In genomic region chr1:233884461-233885151, GRCh38 we compare ENCODE assay signal across 20 cellular contexts. TPM values are rescaled to one million over a fixed set of nuclear protein-coding genes. Genes with fewer than 3 reads are reported as not detected.
"Had no signal": no experiment of that assay in that cellular context is flagged by ENCODE, and none has a peak within 500 bp of the region (broad histone marks: within the 10 kb centered on the region; RNA-seq: fewer than 3 reads in every experiment).

No MANE protein-coding gene starts in this region.

- H3K9me3 ChIP-seq: gastroesophageal sphincter, pancreas, psoas muscle, upper lobe of left lung had no signal

- H3K36me3 Mint-ChIP-seq: activated naive CD4-positive, alpha-beta T cell treated with anti-CD3 and anti-CD28 coated beads, Interleukin-2, amount 50 U/mL, for 24 hours had no signal

- H3K27me3 ChIP-seq: gastroesophageal sphincter, right atrium auricular region, upper lobe of left lung had no signal

- H3K27ac ChIP-seq: esophagus muscularis mucosa, gastroesophageal sphincter, heart left ventricle, pancreas, psoas muscle, right atrium auricular region, upper lobe of left lung had no signal

- H3K4me3 Mint-ChIP-seq: activated naive CD4-positive, alpha-beta T cell treated with anti-CD3 and anti-CD28 coated beads, Interleukin-2, amount 50 U/mL, for 24 hours; nephron progenitor cell had no signal

- H3K36me3 ChIP-seq: esophagus muscularis mucosa, gastroesophageal sphincter, heart left ventricle, pancreas, right atrium auricular region, upper lobe of left lung had no signal

- DNase-seq: activated gamma-delta T cell treated with Interleukin-2 at 50 U/mL for 16 hours; activated T-cell treated with anti-CD3 and anti-CD28 coated beads, Interleukin-2, amount 50 U/mL, for 1 hour; anterior cingulate cortex; central memory CD4-positive, alpha-beta T cell; heart left ventricle; nephron progenitor cell; pancreas; psoas muscle; stimulated activated CD4-positive, alpha-beta T cell treated with anti-CD3 and anti-CD28 coated beads, Interleukin-12 subunit alpha, Interleukin-12 subunit beta, amount 100 ng/mL, for 4 hours; stimulated activated CD4-positive, alpha-beta T cell treated with anti-CD3 and anti-CD28 coated beads, Interleukin-4, amount 100 ng/mL, for 4 hours; stimulated activated naive CD8-positive, alpha-beta T cell treated with anti-CD3 and anti-CD28 coated beads, Interleukin-15, Interleukin-2, amounts not matched to agents 100 U/mL and 50 U/mL, for 24 hours; T-helper 2 cell; upper lobe of left lung had no signal

- ATAC-seq: gastroesophageal sphincter; heart left ventricle; pancreas; psoas muscle; stimulated activated naive CD8-positive, alpha-beta T cell treated with anti-CD3 and anti-CD28 coated beads, Interleukin-15, Interleukin-2, amounts not matched to agents 100 U/mL and 50 U/mL, for 24 hours had no signal

- H3K27ac Mint-ChIP-seq: activated naive CD4-positive, alpha-beta T cell treated with anti-CD3 and anti-CD28 coated beads, Interleukin-2, amount 50 U/mL, for 24 hours; nephron progenitor cell had no signal

- H3K4me1 Mint-ChIP-seq: activated naive CD4-positive, alpha-beta T cell treated with anti-CD3 and anti-CD28 coated beads, Interleukin-2, amount 50 U/mL, for 24 hours; nephron progenitor cell had no signal

- H3K4me1 ChIP-seq: esophagus muscularis mucosa, gastroesophageal sphincter, heart left ventricle, pancreas, psoas muscle, right atrium auricular region, upper lobe of left lung had no signal

- H3K4me3 ChIP-seq: esophagus muscularis mucosa, gastroesophageal sphincter, heart left ventricle, pancreas, psoas muscle, right atrium auricular region, upper lobe of left lung had no signal

RNA-seq across cellular contexts. Expression of gene SLC35F3, which starts 19.9 kb away (rescaled TPM):
- total RNA-seq: dermis microvascular lymphatic vessel endothelial cell, mononuclear cell, myocyte, right atrium auricular region had no signal
